Comparison of ENCODE assay signal across 1 cellular context in the genomic region with DNA sequence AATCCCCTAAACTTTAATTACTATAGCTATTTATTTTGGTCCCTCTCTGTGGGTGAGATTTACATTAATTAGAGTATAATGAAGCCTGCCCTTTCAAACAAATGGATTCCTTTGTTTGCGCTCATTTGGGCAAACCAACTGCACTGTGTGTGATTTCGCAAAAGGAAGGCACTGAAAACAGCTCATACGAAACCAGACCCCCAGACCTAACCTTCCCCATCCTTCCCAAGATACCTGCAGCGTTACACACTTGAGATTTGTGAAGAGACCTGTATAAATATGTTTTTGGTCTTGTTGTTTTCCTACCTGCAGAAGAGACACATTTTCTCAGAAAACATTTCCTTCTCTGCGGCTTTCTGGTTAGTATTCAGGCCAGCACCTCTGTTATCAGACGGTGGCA.
TF ChIP-seq lines count a peak whose summit lies in the region.

No MANE protein-coding gene starts in this region.

TF ChIP-seq in H1, 55 proteins besides CTCF, POLR2A, EP300 and RAD21:
- TF ChIP-seq HDAC2 (IDR thresholded peaks at IDR 0.05; ENCODE audit: borderline replicate concordance in 1 of 2, low read depth in 2 of 2, low read length in 2 of 2) (no peak), KDM4A (IDR thresholded peaks at IDR 0.05; ENCODE audit: low read depth, low read length, severe bottlenecking) (no peak), ASH2L (IDR thresholded peaks at IDR 0.05; ENCODE audit: low read length) (no peak), TAF1 (IDR thresholded peaks at IDR 0.05; ENCODE audit: low read depth, low read length) (no peak), E2F6 (IDR thresholded peaks at IDR 0.05) (no peak), FOSL1 (IDR thresholded peaks at IDR 0.05; ENCODE audit: insufficient read depth, low read depth, low read length) (no peak), RFX5 (IDR thresholded peaks at IDR 0.05; ENCODE audit: borderline replicate concordance, low read depth, low read length) (no peak), CREB1 (IDR thresholded peaks at IDR 0.05) (no peak), KDM1A (IDR thresholded peaks at IDR 0.05; ENCODE audit: borderline replicate concordance, low read length) (no peak), JUND (IDR thresholded peaks at IDR 0.05; ENCODE audit: low read length) (no peak), SIX5 (IDR thresholded peaks at IDR 0.05; ENCODE audit: low read depth, low read length) (no peak), RBBP5 (IDR thresholded peaks at IDR 0.05; ENCODE audit: borderline replicate concordance, low read depth, low read length) (no peak), POU5F1 (IDR thresholded peaks at IDR 0.05; ENCODE audit: low read depth, low read length) (no peak), NANOG (IDR thresholded peaks at IDR 0.05; ENCODE audit: insufficient read depth, low read depth, low read length, poor library complexity, severe bottlenecking) (no peak), POLR2AphosphoS5 (IDR thresholded peaks at IDR 0.05; ENCODE audit: low read depth, low read length) (no peak)
- TF ChIP-seq, protein P1, sequence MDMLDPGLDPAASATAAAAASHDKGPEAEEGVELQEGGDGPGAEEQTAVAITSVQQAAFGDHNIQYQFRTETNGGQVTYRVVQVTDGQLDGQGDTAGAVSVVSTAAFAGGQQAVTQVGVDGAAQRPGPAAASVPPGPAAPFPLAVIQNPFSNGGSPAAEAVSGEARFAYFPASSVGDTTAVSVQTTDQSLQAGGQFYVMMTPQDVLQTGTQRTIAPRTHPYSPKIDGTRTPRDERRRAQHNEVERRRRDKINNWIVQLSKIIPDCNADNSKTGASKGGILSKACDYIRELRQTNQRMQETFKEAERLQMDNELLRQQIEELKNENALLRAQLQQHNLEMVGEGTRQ (IDR thresholded peaks at IDR 0.05; ENCODE audit: low read length) = no peak
